In the genomic region with DNA sequence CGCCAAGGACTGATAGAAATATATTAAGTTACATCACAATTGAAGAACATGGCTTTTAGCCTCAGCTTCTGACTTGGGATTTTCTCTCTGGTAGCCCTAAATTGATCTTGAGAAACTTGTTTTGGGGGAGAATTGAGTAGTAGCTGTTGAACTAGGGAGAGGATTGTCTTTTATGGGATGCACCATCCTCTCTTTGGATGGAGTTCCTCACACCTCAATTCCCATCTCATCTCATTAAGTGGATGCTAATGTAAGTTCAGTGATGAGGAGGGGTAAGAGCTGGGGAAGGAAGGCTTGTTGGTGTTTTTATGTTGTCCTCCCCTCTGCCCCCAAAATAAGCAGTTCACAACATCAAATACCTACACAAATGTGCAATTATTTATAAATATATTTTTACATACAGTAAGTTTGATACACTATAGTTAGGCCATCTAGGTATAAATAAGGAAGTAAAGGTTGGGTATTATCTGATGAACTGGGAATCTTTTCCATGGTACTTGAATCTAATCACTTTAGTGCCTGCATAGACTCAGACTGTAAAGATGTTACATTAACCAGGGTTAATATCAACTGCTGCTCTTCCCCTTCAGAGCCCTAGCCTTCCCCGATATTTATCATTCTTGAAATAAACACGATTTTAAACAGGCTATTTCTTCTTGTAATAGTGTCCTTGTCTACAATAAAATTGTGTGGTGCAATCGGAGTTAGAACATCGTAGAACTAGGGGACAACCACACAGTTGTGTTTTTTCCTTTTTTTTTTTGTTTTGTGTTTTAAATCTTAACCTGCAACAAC, we compare ENCODE assay signal across 9 cellular contexts. TPM values are rescaled to one million over a fixed set of nuclear protein-coding genes. Genes with fewer than 3 reads are reported as not detected.
DNase-seq lines count a peak whose midpoint lies in the region; ATAC-seq and TF ChIP-seq lines count a peak whose summit lies in the region.
"Had no signal": no experiment of that assay in that cellular context is flagged by ENCODE, and none has a peak within 500 bp of the region (broad histone marks: within the 10 kb centered on the region; RNA-seq: fewer than 3 reads in every experiment).

No MANE protein-coding gene starts in this region.

- intact Hi-C loops in body of pancreas (cut with DNase I), result no loop called here

- CTCF ChIA-PET in activated CD8-positive, alpha-beta memory T cell treated with anti-CD3 and anti-CD28 coated beads, Interleukin-2, amount 10 ng/mL, durations not matched to agents 7 days and 5 days (lab: Charles Lee), result no interaction called here

- no peak for ATAC-seq in body of pancreas
- no peak for ATAC-seq in activated CD8-positive, alpha-beta memory T cell treated with anti-CD3 and anti-CD28 coated beads, Interleukin-2, amount 10 ng/mL, durations not matched to agents 7 days and 5 days

- peak; percentile 82 for DNase-seq in DMS114 treated with DMSO at 0.1 percent for 48 hours (lab: John Stamatoyannopoulos, UW; ENCODE audit: unreplicated experiment)
- DNase-seq in amniotic epithelial cell (ENCODE audit: low read depth), result peak; percentile 59
- DNase-seq in iPS DF 6.9 (ENCODE audit: low read depth, low spot score), result no peak
- DNase-seq in body of pancreas, result no peak
- no peak for DNase-seq in activated CD8-positive, alpha-beta memory T cell treated with anti-CD3 and anti-CD28 coated beads, Interleukin-2, amount 10 ng/mL, durations not matched to agents 7 days and 5 days
- DNase-seq in cerebellum (ENCODE audit: low spot score), result no peak
- no peak for DNase-seq in glomerular visceral epithelial cell (ENCODE audit: extremely low spot score)

- peak overlapping the region; percentile 89 for H3K4me2 ChIP-seq in skeletal muscle satellite cell (ENCODE audit: low read length)

- H3K4me1 ChIP-seq in iPS DF 6.9 (ENCODE audit: control insufficient read depth, insufficient read depth, low read length), result peaks cover 2% of the 10 kb centered on the region; the same call in 1 of the 2 replicates
- H3K4me1 ChIP-seq in skeletal muscle satellite cell (ENCODE audit: control insufficient read depth, insufficient read depth, low read length), result peaks cover 28% of the 10 kb centered on the region
- H3K4me1 ChIP-seq in body of pancreas, result peaks cover 5% of the 10 kb centered on the region

- no CpG with 5 or more reads among the region's 5 CpGs for WGBS in iPS DF 6.9 (ENCODE audit: insufficient coverage, insufficient read length)
- WGBS in body of pancreas, 2 donors, result 63 to 66% methylated on average over 5 of the region's 5 CpGs

- H3K27me3 ChIP-seq in iPS DF 6.9 (ENCODE audit: control insufficient read depth, insufficient read depth, low read length) (no peaks in the 10 kb centered on the region), skeletal muscle satellite cell (ENCODE audit: control insufficient read depth, insufficient read depth, low read length) (no peaks in the 10 kb centered on the region), body of pancreas (no peaks in the 10 kb centered on the region)

- no peak for TF ChIP-seq POLR2A in body of pancreas (IDR thresholded peaks at IDR 0.05)

- H3K4me3 ChIP-seq in iPS DF 6.9 (ENCODE audit: low read length) (peak overlapping the region; percentile 46; the same call in 1 of the 2 replicates), skeletal muscle satellite cell (ENCODE audit: low read length) (no peak overlapping the region), body of pancreas (no peak overlapping the region)

- H3K27me3 Mint-ChIP-seq in activated CD8-positive, alpha-beta memory T cell treated with anti-CD3 and anti-CD28 coated beads, Interleukin-2, amount 10 ng/mL, durations not matched to agents 7 days and 5 days, result peaks cover 39% of the 10 kb centered on the region

- H3K9me3 ChIP-seq in iPS DF 6.9 (ENCODE audit: control insufficient read depth, insufficient read depth, low read length), result no peaks in the 10 kb centered on the region
- no peaks in the 10 kb centered on the region for H3K9me3 ChIP-seq in skeletal muscle satellite cell (replicated peaks; ENCODE audit: low read length)
- H3K9me3 ChIP-seq in body of pancreas, result no peaks in the 10 kb centered on the region

- no peak overlapping the region for H3K4me3 Mint-ChIP-seq in activated CD8-positive, alpha-beta memory T cell treated with anti-CD3 and anti-CD28 coated beads, Interleukin-2, amount 10 ng/mL, durations not matched to agents 7 days and 5 days
- H3K4me3 Mint-ChIP-seq: T-helper 2 cell treated with Interferon-gamma antibody and Interleukin-4, amounts not matched to agents 5 μg/mL and 100 μg/mL, for 36 hours had no signal

- H3K27ac ChIP-seq in iPS DF 6.9 (ENCODE audit: low read length), result no peak overlapping the region
- H3K27ac ChIP-seq in body of pancreas, result peak overlapping the region in 1 of 4 donors; percentile 2

- H3K36me3 Mint-ChIP-seq in activated CD8-positive, alpha-beta memory T cell treated with anti-CD3 and anti-CD28 coated beads, Interleukin-2, amount 10 ng/mL, durations not matched to agents 7 days and 5 days, result no peaks in the 10 kb centered on the region

- TF ChIP-seq CTCF in body of pancreas (IDR thresholded peaks at IDR 0.05), result no peak

- H3K9ac ChIP-seq in skeletal muscle satellite cell (ENCODE audit: low read depth, low read length), result no peak overlapping the region

- H3K27ac Mint-ChIP-seq in activated CD8-positive, alpha-beta memory T cell treated with anti-CD3 and anti-CD28 coated beads, Interleukin-2, amount 10 ng/mL, durations not matched to agents 7 days and 5 days, result no peak overlapping the region
- H3K27ac Mint-ChIP-seq: T-helper 2 cell treated with Interferon-gamma antibody and Interleukin-4, amounts not matched to agents 5 μg/mL and 100 μg/mL, for 36 hours had no signal

- no peaks in the 10 kb centered on the region for H3K9me3 Mint-ChIP-seq in activated CD8-positive, alpha-beta memory T cell treated with anti-CD3 and anti-CD28 coated beads, Interleukin-2, amount 10 ng/mL, durations not matched to agents 7 days and 5 days (ENCODE audit: low read depth)
- H3K9me3 Mint-ChIP-seq: T-helper 2 cell treated with Interferon-gamma antibody and Interleukin-4, amounts not matched to agents 5 μg/mL and 100 μg/mL, for 36 hours had no signal

- peaks cover 15% of the 10 kb centered on the region for H3K4me1 Mint-ChIP-seq in activated CD8-positive, alpha-beta memory T cell treated with anti-CD3 and anti-CD28 coated beads, Interleukin-2, amount 10 ng/mL, durations not matched to agents 7 days and 5 days

- H3K36me3 ChIP-seq in iPS DF 6.9 (ENCODE audit: control insufficient read depth, insufficient read depth, low read length) (peaks cover 8% of the 10 kb centered on the region; the same call in 1 of the 2 replicates), skeletal muscle satellite cell (ENCODE audit: insufficient read depth, low read length) (no peaks in the 10 kb centered on the region), body of pancreas (replicated peaks in 1 of 2; ENCODE audit: insufficient read depth in 1 of 2, low read depth in 2 of 2) (no peaks in the 10 kb centered on the region)

RNA-seq across cellular contexts. Expression of gene GJA1, which starts 4.2 kb away (rescaled TPM):
- 83.4 and 105 TPM in 2 replicates for total RNA-seq in skeletal muscle satellite cell (2012; rRNA removed)
- total RNA-seq in body of pancreas (10 to 100 TPM in 1 of 2 donors, 1 to 10 TPM in 1; 8.2 to 14.8 TPM), cerebellum (82.9 TPM)
- not detected for total RNA-seq in activated CD8-positive, alpha-beta memory T cell treated with anti-CD3 and anti-CD28 coated beads, Interleukin-2, amount 10 ng/mL, durations not matched to agents 7 days and 5 days

Comparison
In these comparisons a context has a peak if more than half of its experiments do, and no peak if none do; other contexts are left out.
1. DNase-seq: peak in DMS114 treated with DMSO at 0.1 percent for 48 hours (single experiment) and amniotic epithelial cell (single experiment); none in iPS DF 6.9 (single experiment), body of pancreas (0 of 4), activated CD8-positive, alpha-beta memory T cell treated with anti-CD3 and anti-CD28 coated beads, Interleukin-2, amount 10 ng/mL, durations not matched to agents 7 days and 5 days (single experiment), cerebellum (single experiment) and glomerular visceral epithelial cell (single experiment).
2. RNA of gene GJA1, which starts 4.2 kb away (total RNA-seq): 82.9 TPM in cerebellum (single experiment) and 8.2 to 14.8 TPM in body of pancreas; not detected in activated CD8-positive, alpha-beta memory T cell treated with anti-CD3 and anti-CD28 coated beads, Interleukin-2, amount 10 ng/mL, durations not matched to agents 7 days and 5 days; every median in the first group is over 4 times any median in the second.